In genomic region chr1:188499690-188500089, GRCh38 we compare ENCODE assay signal across 1 cellular context.
TF ChIP-seq lines count a peak whose summit lies in the region.

No MANE protein-coding gene starts in this region.

TF ChIP-seq in PFSK-1, 5 proteins besides CTCF, POLR2A, EP300 and RAD21 (continued from another document):
- TF ChIP-seq, protein P1, sequence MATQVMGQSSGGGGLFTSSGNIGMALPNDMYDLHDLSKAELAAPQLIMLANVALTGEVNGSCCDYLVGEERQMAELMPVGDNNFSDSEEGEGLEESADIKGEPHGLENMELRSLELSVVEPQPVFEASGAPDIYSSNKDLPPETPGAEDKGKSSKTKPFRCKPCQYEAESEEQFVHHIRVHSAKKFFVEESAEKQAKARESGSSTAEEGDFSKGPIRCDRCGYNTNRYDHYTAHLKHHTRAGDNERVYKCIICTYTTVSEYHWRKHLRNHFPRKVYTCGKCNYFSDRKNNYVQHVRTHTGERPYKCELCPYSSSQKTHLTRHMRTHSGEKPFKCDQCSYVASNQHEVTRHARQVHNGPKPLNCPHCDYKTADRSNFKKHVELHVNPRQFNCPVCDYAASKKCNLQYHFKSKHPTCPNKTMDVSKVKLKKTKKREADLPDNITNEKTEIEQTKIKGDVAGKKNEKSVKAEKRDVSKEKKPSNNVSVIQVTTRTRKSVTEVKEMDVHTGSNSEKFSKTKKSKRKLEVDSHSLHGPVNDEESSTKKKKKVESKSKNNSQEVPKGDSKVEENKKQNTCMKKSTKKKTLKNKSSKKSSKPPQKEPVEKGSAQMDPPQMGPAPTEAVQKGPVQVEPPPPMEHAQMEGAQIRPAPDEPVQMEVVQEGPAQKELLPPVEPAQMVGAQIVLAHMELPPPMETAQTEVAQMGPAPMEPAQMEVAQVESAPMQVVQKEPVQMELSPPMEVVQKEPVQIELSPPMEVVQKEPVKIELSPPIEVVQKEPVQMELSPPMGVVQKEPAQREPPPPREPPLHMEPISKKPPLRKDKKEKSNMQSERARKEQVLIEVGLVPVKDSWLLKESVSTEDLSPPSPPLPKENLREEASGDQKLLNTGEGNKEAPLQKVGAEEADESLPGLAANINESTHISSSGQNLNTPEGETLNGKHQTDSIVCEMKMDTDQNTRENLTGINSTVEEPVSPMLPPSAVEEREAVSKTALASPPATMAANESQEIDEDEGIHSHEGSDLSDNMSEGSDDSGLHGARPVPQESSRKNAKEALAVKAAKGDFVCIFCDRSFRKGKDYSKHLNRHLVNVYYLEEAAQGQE (IDR thresholded peaks at IDR 0.05; ENCODE audit: insufficient read depth in 1 of 2, low read depth in 2 of 2, low read length in 2 of 2) = peak; percentile 77 to 92
